Comparison of ENCODE assay signal across 8 cellular contexts in the genomic region with DNA sequence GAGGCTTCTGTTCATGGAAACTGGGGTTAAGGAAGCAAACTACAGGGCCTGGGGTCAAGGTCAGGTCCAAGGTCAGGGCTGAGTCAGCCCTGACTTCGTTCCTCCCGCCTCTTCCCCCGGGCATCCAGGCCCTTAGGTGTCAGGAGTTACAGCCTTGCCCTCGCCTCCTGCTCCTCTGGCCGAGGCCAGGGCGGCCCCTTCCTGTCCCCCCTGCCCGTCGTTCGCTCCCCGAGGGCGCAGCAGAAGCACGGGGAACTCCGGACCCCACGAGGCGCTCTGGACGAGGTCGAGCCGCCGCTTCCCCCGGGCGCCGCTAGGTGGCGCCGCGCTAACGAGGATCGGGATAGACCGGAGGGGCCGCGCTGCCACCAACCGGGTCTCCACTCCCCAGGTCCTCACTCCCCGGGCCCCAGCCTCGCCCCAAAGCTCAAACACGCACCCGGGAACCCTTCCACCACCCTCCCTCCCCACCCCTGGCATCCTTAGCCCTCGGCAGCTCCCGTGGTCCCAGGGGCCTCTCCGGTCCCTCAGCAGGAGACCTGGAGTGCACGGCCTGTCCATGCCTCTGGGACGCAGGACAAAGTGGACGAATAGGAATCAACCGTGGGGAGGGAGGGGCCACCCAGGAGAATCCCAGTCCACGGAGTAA. TPM values are rescaled to one million over a fixed set of nuclear protein-coding genes. Genes with fewer than 3 reads are reported as not detected.
DNase-seq lines count a peak whose midpoint lies in the region; ATAC-seq and TF ChIP-seq lines count a peak whose summit lies in the region.

No MANE protein-coding gene starts in this region.

- peak; percentile 80 for TF ChIP-seq CTCF in epithelial cell of proximal tubule (conservative IDR thresholded peaks at IDR 0.05; ENCODE audit: low read depth, low read length)

- DNase-seq in GM03348 (ENCODE audit: low spot score) (peak; percentile 91), NOMO-1 treated with dmso at 0.1 percent for 144 hours (lab: John Stamatoyannopoulos, UW; ENCODE audit: unreplicated experiment) (peak; percentile 48), epithelial cell of proximal tubule (ENCODE audit: low read depth) (no peak), myocyte (ENCODE audit: low read depth) (peak; percentile 76)
- peak; percentile 30 for DNase-seq in activated CD8-positive, alpha-beta memory T cell treated with anti-CD3 and anti-CD28 coated beads, Interleukin-2, amount 50 U/mL, for 24 hours (ENCODE audit: extremely low read depth)
- peak; percentile 60 to 68 for DNase-seq in stimulated activated CD8-positive, alpha-beta memory T cell treated with anti-CD3 and anti-CD28 coated beads, Interleukin-7, amount 100 ng/mL, for 1 hour (ENCODE audit: low read depth in 2 of 2)

- ATAC-seq in HG03039 (IDR thresholded peaks at IDR 0.05; ENCODE audit: unreplicated experiment) (peak; percentile 65), HG03457 (IDR thresholded peaks at IDR 0.05; ENCODE audit: unreplicated experiment) (no peak)

- peak overlapping the region; percentile 39 for H3K4me3 ChIP-seq in epithelial cell of proximal tubule (ENCODE audit: low read depth, low read length)

RNA-seq across cellular contexts. Expression of a gene that starts 59.2 kb away (rescaled TPM):
- total RNA-seq in epithelial cell of proximal tubule (not detected in 2 replicates), myocyte (0.31 TPM in 1 of 2 replicates, not detected in the other)
- 2.9 TPM for polyA plus RNA-seq in myocyte (2012)
